13 cellular contexts compared by ENCODE assay signal in the genomic region with DNA sequence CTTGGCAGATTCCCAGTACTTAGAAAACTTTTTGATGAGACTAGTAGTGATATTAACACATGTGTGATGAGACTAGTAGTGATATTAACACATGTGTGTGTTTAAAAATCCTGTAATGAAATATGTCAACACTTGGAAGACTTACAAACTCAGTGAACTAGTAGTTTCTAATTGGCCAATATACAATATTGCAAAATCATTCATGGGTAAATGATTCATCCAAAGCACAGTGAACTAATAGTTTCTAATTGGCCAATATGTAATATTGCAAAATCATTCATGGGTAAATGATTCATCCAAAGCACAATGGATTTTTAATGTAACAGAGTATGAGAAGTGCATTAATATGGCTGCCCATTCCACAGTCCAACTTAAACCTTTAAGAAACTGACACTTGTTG.
A peak's percentile ranks its signal among the peaks of the same experiment; 100 is the strongest.
DNase-seq lines count a peak whose midpoint lies in the region; ATAC-seq, FAIRE-seq and TF ChIP-seq lines count a peak whose summit lies in the region.
"Had no signal": no experiment of that assay in that cellular context is flagged by ENCODE, and none has a peak within 500 bp of the region (broad histone marks: within the 10 kb centered on the region; RNA-seq: fewer than 3 reads in every experiment).

No MANE protein-coding gene starts in this region.

- H3K4me2 ChIP-seq in GM12878 (ENCODE audit: control insufficient read depth, insufficient read depth) (no peak overlapping the region), hepatocyte (no peak overlapping the region)

- H3K36me3 ChIP-seq in GM12878 (ENCODE audit: control insufficient read depth in 2 of 2, insufficient read depth in 2 of 2, low read length in 1 of 2) = no peaks in the 10 kb centered on the region
- H3K36me3 ChIP-seq in hepatocyte (replicated peaks; ENCODE audit: insufficient read depth, low read depth) = no peaks in the 10 kb centered on the region
- H3K36me3 ChIP-seq: BLaER1 treated with 17β-estradiol and CSF1 and Interleukin-3, amounts not matched to agents 10 nM and 100 nM; cardiac muscle cell had no signal

- BruUV-seq in GM12878 (replicated peaks; lab: Mats Ljungman, UMichigan) = no TSS peak

- H4K20me1 ChIP-seq in GM12878 (ENCODE audit: control insufficient read depth, insufficient read depth) = no peaks in the 10 kb centered on the region
- no peaks in the 10 kb centered on the region for H4K20me1 ChIP-seq in hepatocyte (ENCODE audit: insufficient read depth, poor library complexity, severe bottlenecking)
- H4K20me1 ChIP-seq: BLaER1 treated with 17β-estradiol and CSF1 and Interleukin-3, amounts not matched to agents 10 nM and 100 nM had no signal

- H3K27ac ChIP-seq in GM12878 (ENCODE audit: control insufficient read depth, insufficient read depth) = no peak overlapping the region
- no peak overlapping the region for H3K27ac ChIP-seq in hepatocyte
- H3K27ac ChIP-seq: cardiac muscle cell had no signal

- TF ChIP-seq POLR2A in GM12878 (IDR thresholded peaks at IDR 0.05; ENCODE audit: low read depth, low read length) = no peak

- H3K9me3 ChIP-seq in GM12878 (replicated peaks; ENCODE audit: control insufficient read depth, insufficient read depth, low read length) = no peaks in the 10 kb centered on the region
- H3K9me3 ChIP-seq in hepatocyte (ENCODE audit: low read depth) = no peaks in the 10 kb centered on the region
- H3K9me3 ChIP-seq: BLaER1 treated with 17β-estradiol and CSF1 and Interleukin-3, amounts not matched to agents 10 nM and 100 nM had no signal

- DNase-seq in AG04449 (ENCODE audit: low read depth, low spot score) = peak; percentile 54
- DNase-seq in HT-29 (ENCODE audit: low spot score) = peak; percentile 30
- no peak for DNase-seq in GM12878 (ENCODE audit: low read depth, low spot score)
- DNase-seq in left colon = no peak
- DNase-seq in activated naive CD4-positive, alpha-beta T cell treated with Interleukin-2 at 50 U/mL for 16 hours = no peak
- no peak for DNase-seq in NCI-H2081 (lab: John Stamatoyannopoulos, UW)
- no peak for DNase-seq in hepatocyte (ENCODE audit: low spot score)
- DNase-seq in G401 (ENCODE audit: low spot score) = no peak
- DNase-seq: NCI-H1092 treated with DMSO at 0.1 percent for 48 hours; NCI-H82; stimulated activated CD8-positive, alpha-beta memory T cell treated with anti-CD3 and anti-CD28 coated beads, Interleukin-4, amount 100 ng/mL, for 48 hours had no signal

- no peaks in the 10 kb centered on the region for H3K9me2 ChIP-seq in hepatocyte (replicated peaks; ENCODE audit: insufficient read depth)

- no peak overlapping the region for H3K9ac ChIP-seq in GM12878 (ENCODE audit: control insufficient read depth, insufficient read depth, low read length)
- H3K9ac ChIP-seq: BLaER1 treated with 17β-estradiol and CSF1 and Interleukin-3, amounts not matched to agents 10 nM and 100 nM had no signal

- POLR2A ChIA-PET in AG04449 (lab: Yijun Ruan, JAX) (no interaction called here), GM12878 (lab: Charles Lee) (no interaction called here)

- FAIRE-seq in GM12878 (lab: Jason Lieb, UNC) = peak; percentile 52

- H3K4me3 ChIP-seq in AG04449 (ENCODE audit: low read depth, low read length) = no peak overlapping the region
- H3K4me3 ChIP-seq in GM12878 = no peak overlapping the region
- no peak overlapping the region for H3K4me3 ChIP-seq in hepatocyte
- H3K4me3 ChIP-seq: BLaER1 treated with 17β-estradiol and CSF1 and Interleukin-3, amounts not matched to agents 10 nM and 100 nM; cardiac muscle cell had no signal

- H3K79me2 ChIP-seq in GM12878 (ENCODE audit: control insufficient read depth, insufficient read depth, low read length) (no peaks in the 10 kb centered on the region), hepatocyte (no peaks in the 10 kb centered on the region)

- no peak for TF ChIP-seq EP300 in GM12878 (IDR thresholded peaks at IDR 0.05; ENCODE audit: borderline replicate concordance in 1 of 2, control insufficient read depth in 1 of 2, low read depth in 2 of 2, low read length in 2 of 2)

- in situ Hi-C loops in GM12878 (cut with MboI) (loop anchor here (25.0 kb wide), 1 partner anchor 203 kb away; no protein-coding TSS in a partner anchor), G401 (cut with HindIII; ENCODE audit: low sequenced_read_pairs) (no loop called here)

- H3K4me1 ChIP-seq in GM12878 (ENCODE audit: control insufficient read depth, insufficient read depth, low read length) (no peaks in the 10 kb centered on the region), hepatocyte (ENCODE audit: insufficient read depth) (no peaks in the 10 kb centered on the region)

- CTCF ChIA-PET in AG04449 (lab: Yijun Ruan, JAX) (interaction anchor here (0.9 to 2.4 kb wide), 5 partner anchors 9 to 207 kb away, joined by 3 to 9 read pairs (median 4); no protein-coding TSS in a partner anchor), GM12878 (lab: Yijun Ruan, JAX) (interaction anchor here (0.5 to 1.3 kb wide), 2 partner anchors 47 to 206 kb away, joined by 4 to 5 read pairs; no protein-coding TSS in a partner anchor)

- ATAC-seq in GM12878 (no peak), left colon (peak; percentile 50)

- TF ChIP-seq CTCF in AG04449 (IDR thresholded peaks at IDR 0.05; ENCODE audit: insufficient read depth, low read length, missing control alignments) (no peak), GM12878 (IDR thresholded peaks at IDR 0.05 in 2 of 3, conservative IDR thresholded peaks at IDR 0.05 in 1 of 3; ENCODE audit: control insufficient read depth in 2 of 3, extremely low read depth in 1 of 3, insufficient read depth in 1 of 3, low read depth in 3 of 3, low read length in 3 of 3) (no peak), hepatocyte (IDR thresholded peaks at IDR 0.05; ENCODE audit: poor library complexity) (no peak)

- no peak overlapping the region for H2AFZ ChIP-seq in GM12878 (ENCODE audit: control insufficient read depth, low read depth, low read length)
- H2AFZ ChIP-seq in hepatocyte = no peak overlapping the region

- SMC1A ChIA-PET in GM12878 (lab: Charles Lee; ENCODE audit: uncharacterized antibody, unreplicated experiment) = interaction anchor here (0.9 to 2.1 kb wide), 3 partner anchors 10 to 207 kb away, joined by 3 to 7 read pairs (median 5); no protein-coding TSS in a partner anchor

- no peak for TF ChIP-seq RAD21 in GM12878 (IDR thresholded peaks at IDR 0.05; ENCODE audit: insufficient read depth, low read depth, low read length)

- H3K27me3 ChIP-seq in GM12878 (replicated peaks in 1 of 2; ENCODE audit: control insufficient read depth in 2 of 2, insufficient read depth in 2 of 2, low read length in 1 of 2) = no peaks in the 10 kb centered on the region
- no peaks in the 10 kb centered on the region for H3K27me3 ChIP-seq in hepatocyte
- H3K27me3 ChIP-seq: BLaER1 treated with 17β-estradiol and CSF1 and Interleukin-3, amounts not matched to agents 10 nM and 100 nM; cardiac muscle cell had no signal

- intact Hi-C loops in GM12878 (cut with micrococcal nuclease; ENCODE audit: unreplicated experiment) = no loop called here
- intact Hi-C loops in left colon (cut with DNase I, micrococcal nuclease) = no loop called here

- RAD21 ChIA-PET in GM12878 (lab: Charles Lee; ENCODE audit: unreplicated experiment) = interaction anchor here (1.7 kb wide), 1 partner anchor 33 kb away, joined by 5 read pairs; no protein-coding TSS in a partner anchor

TF ChIP-seq in GM12878, 131 proteins besides CTCF, POLR2A, EP300 and RAD21:
- TF ChIP-seq RBBP5 (conservative IDR thresholded peaks at IDR 0.05) = no peak
- TF ChIP-seq YBX1 (IDR thresholded peaks at IDR 0.05) = no peak
- no peak for TF ChIP-seq MTA3 (IDR thresholded peaks at IDR 0.05; ENCODE audit: borderline replicate concordance, low read length)
- no peak for TF ChIP-seq KAT2A (conservative IDR thresholded peaks at IDR 0.05; ENCODE audit: control insufficient read depth, low read depth, low read length)
- TF ChIP-seq TCF7 (IDR thresholded peaks at IDR 0.05; ENCODE audit: borderline replicate concordance) = no peak
- no peak for TF ChIP-seq EED (IDR thresholded peaks at IDR 0.05; ENCODE audit: low read depth)
- TF ChIP-seq, protein P1, sequence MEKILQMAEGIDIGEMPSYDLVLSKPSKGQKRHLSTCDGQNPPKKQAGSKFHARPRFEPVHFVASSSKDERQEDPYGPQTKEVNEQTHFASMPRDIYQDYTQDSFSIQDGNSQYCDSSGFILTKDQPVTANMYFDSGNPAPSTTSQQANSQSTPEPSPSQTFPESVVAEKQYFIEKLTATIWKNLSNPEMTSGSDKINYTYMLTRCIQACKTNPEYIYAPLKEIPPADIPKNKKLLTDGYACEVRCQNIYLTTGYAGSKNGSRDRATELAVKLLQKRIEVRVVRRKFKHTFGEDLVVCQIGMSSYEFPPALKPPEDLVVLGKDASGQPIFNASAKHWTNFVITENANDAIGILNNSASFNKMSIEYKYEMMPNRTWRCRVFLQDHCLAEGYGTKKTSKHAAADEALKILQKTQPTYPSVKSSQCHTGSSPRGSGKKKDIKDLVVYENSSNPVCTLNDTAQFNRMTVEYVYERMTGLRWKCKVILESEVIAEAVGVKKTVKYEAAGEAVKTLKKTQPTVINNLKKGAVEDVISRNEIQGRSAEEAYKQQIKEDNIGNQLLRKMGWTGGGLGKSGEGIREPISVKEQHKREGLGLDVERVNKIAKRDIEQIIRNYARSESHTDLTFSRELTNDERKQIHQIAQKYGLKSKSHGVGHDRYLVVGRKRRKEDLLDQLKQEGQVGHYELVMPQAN (conservative IDR thresholded peaks at IDR 0.05) = no peak
- TF ChIP-seq, protein P2, sequence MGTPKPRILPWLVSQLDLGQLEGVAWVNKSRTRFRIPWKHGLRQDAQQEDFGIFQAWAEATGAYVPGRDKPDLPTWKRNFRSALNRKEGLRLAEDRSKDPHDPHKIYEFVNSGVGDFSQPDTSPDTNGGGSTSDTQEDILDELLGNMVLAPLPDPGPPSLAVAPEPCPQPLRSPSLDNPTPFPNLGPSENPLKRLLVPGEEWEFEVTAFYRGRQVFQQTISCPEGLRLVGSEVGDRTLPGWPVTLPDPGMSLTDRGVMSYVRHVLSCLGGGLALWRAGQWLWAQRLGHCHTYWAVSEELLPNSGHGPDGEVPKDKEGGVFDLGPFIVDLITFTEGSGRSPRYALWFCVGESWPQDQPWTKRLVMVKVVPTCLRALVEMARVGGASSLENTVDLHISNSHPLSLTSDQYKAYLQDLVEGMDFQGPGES (IDR thresholded peaks at IDR 0.05) = no peak
- TF ChIP-seq HCFC1 (IDR thresholded peaks at IDR 0.05; ENCODE audit: low read length) = no peak
- TF ChIP-seq NR2C1 (IDR thresholded peaks at IDR 0.05) = no peak
- no peak for TF ChIP-seq ZNF274 (IDR thresholded peaks at IDR 0.05; ENCODE audit: insufficient read depth, insufficient read length)
TF ChIP-seq in GM12878: peak in this region for 0.

Comparison
In these comparisons a context has a peak if more than half of its experiments do, and no peak if none do; other contexts are left out.
1. DNase-seq: peak in AG04449 (single experiment) and HT-29 (single experiment); none in GM12878 (single experiment), left colon (0 of 2), activated naive CD4-positive, alpha-beta T cell treated with Interleukin-2 at 50 U/mL for 16 hours (single experiment), NCI-H2081 (0 of 2), hepatocyte (single experiment) and G401 (single experiment).